Comparison of ENCODE assay signal across 34 cellular contexts in genomic region chr12:114659084-114659483, GRCh38. TPM values are rescaled to one million over a fixed set of nuclear protein-coding genes. Genes with fewer than 3 reads are reported as not detected.
"Had no signal": no experiment of that assay in that cellular context is flagged by ENCODE, and none has a peak within 500 bp of the region (broad histone marks: within the 10 kb centered on the region; RNA-seq: fewer than 3 reads in every experiment).

No MANE protein-coding gene starts in this region.

- H3K4me3 Mint-ChIP-seq: activated B cell treated with CpG ODN at 0.5 μM for 24 hours; activated CD8-positive, alpha-beta T cell treated with anti-CD3 and anti-CD28 coated beads for 36 hours; activated naive CD4-positive, alpha-beta T cell treated with anti-CD3 and anti-CD28 coated beads for 36 hours; activated naive CD4-positive, alpha-beta T cell treated with anti-CD3 and anti-CD28 coated beads, Interleukin-2, amount 50 U/mL, for 24 hours; activated naive CD8-positive, alpha-beta T cell treated with anti-CD3 and anti-CD28 coated beads for 36 hours; activated naive CD8-positive, alpha-beta T cell treated with anti-CD3 and anti-CD28 coated beads, Interleukin-2, amount 50 U/mL, for 24 hours; activated T-helper 1 cell treated with anti-CD3 and anti-CD28 coated beads, Interleukin-12 subunit alpha, Interleukin-12 subunit beta, Interleukin-2, Interleukin-4 antibody, amounts not matched to agents 30 ng/mL and 10 ng/mL and 1 ng/mL, durations not matched to agents 14 hours and 24 hours and 36 hours; brain; dendritic cell treated with granulocyte-macrophage colony-stimulating factor and Interleukin-4, amounts not matched to agents 40 ng/mL and 50 ng/mL, for 4 days; effector memory CD8-positive, alpha-beta T cell; T-helper 17 cell; T-helper 2 cell treated with Interferon-gamma antibody and Interleukin-4, amounts not matched to agents 5 μg/mL and 100 μg/mL, for 36 hours had no signal

- H3K9me3 ChIP-seq: ascending aorta, breast epithelium, colonic mucosa, esophagus squamous epithelium, gastroesophageal sphincter had no signal

- H3K27ac Mint-ChIP-seq: activated B cell treated with CpG ODN at 0.5 μM for 24 hours; activated CD8-positive, alpha-beta T cell treated with anti-CD3 and anti-CD28 coated beads for 36 hours; activated naive CD4-positive, alpha-beta T cell treated with anti-CD3 and anti-CD28 coated beads for 36 hours; activated naive CD4-positive, alpha-beta T cell treated with anti-CD3 and anti-CD28 coated beads, Interleukin-2, amount 50 U/mL, for 24 hours; activated naive CD8-positive, alpha-beta T cell treated with anti-CD3 and anti-CD28 coated beads for 36 hours; activated naive CD8-positive, alpha-beta T cell treated with anti-CD3 and anti-CD28 coated beads, Interleukin-2, amount 50 U/mL, for 24 hours; activated T-helper 1 cell treated with anti-CD3 and anti-CD28 coated beads, Interleukin-12 subunit alpha, Interleukin-12 subunit beta, Interleukin-2, Interleukin-4 antibody, amounts not matched to agents 30 ng/mL and 10 ng/mL and 1 ng/mL, durations not matched to agents 14 hours and 24 hours and 36 hours; activated T-helper 2 cell treated with anti-CD3 and anti-CD28 coated beads, Interferon-gamma antibody, Interleukin-2, Interleukin-4, amounts not matched to agents 10 μg/mL and 5 μg/mL and 100 μg/mL, durations not matched to agents 14 hours and 24 hours and 36 hours; brain; dendritic cell treated with granulocyte-macrophage colony-stimulating factor and Interleukin-4, amounts not matched to agents 40 ng/mL and 50 ng/mL, for 4 days; effector memory CD8-positive, alpha-beta T cell; T-helper 17 cell; T-helper 2 cell treated with Interferon-gamma antibody and Interleukin-4, amounts not matched to agents 5 μg/mL and 100 μg/mL, for 36 hours had no signal

- ATAC-seq: activated CD4-positive, CD25-positive, alpha-beta regulatory T cell treated with anti-CD3 and anti-CD28 coated beads, Interleukin-2, amount 50 U/mL, for 24 hours; activated CD8-positive, alpha-beta T cell treated with anti-CD3 and anti-CD28 coated beads for 36 hours; activated naive CD8-positive, alpha-beta T cell treated with anti-CD3 and anti-CD28 coated beads, Interleukin-2, amount 50 U/mL, for 24 hours; effector memory CD8-positive, alpha-beta T cell; gastroesophageal sphincter; T-helper 17 cell had no signal

- H3K4me1 Mint-ChIP-seq: activated B cell treated with CpG ODN at 0.5 μM for 24 hours; activated naive CD4-positive, alpha-beta T cell treated with anti-CD3 and anti-CD28 coated beads, Interleukin-2, amount 50 U/mL, for 24 hours; activated naive CD8-positive, alpha-beta T cell treated with anti-CD3 and anti-CD28 coated beads, Interleukin-2, amount 50 U/mL, for 24 hours; brain had no signal

- H3K4me1 ChIP-seq: ascending aorta, colonic mucosa had no signal

- H3K27ac ChIP-seq: ascending aorta, breast epithelium, cardiac muscle cell, colonic mucosa, dorsolateral prefrontal cortex, epithelial cell of prostate, esophagus squamous epithelium, gastroesophageal sphincter, WERI-Rb-1 had no signal

- DNase-seq: activated B cell treated with CpG ODN at 0.5 μM for 24 hours; activated CD4-positive, alpha-beta T cell treated with anti-CD3 and anti-CD28 coated beads for 48 hours; activated CD4-positive, alpha-beta T cell treated with anti-CD3 and anti-CD28 coated beads, Interleukin-2, amount 50 U/mL, for 1 hour; activated CD4-positive, alpha-beta T cell treated with anti-CD3 and anti-CD28 coated beads, Interleukin-2, amount 50 U/mL, for 48 hours; activated CD8-positive, alpha-beta memory T cell treated with anti-CD3 and anti-CD28 coated beads for 24 hours; activated CD8-positive, alpha-beta T cell treated with anti-CD3 and anti-CD28 coated beads for 36 hours; activated effector memory CD4-positive, alpha-beta T cell treated with anti-CD3 and anti-CD28 coated beads, Interleukin-2, amount 50 U/mL, for 16 hours; activated naive CD4-positive, alpha-beta T cell treated with anti-CD3 and anti-CD28 coated beads for 36 hours; activated naive CD8-positive, alpha-beta T cell treated with anti-CD3 and anti-CD28 coated beads for 36 hours; activated naive CD8-positive, alpha-beta T cell treated with anti-CD3 and anti-CD28 coated beads, Interleukin-2, amount 50 U/mL, for 24 hours; activated T-cell treated with anti-CD3 and anti-CD28 coated beads, Interleukin-2, amount 50 U/mL, for 48 hours; central memory CD4-positive, alpha-beta T cell; cerebellar nuclear complex; colonic mucosa; dorsolateral prefrontal cortex; effector memory CD8-positive, alpha-beta T cell; esophagus squamous epithelium; foreskin melanocyte; T-helper 1 cell; T-helper 17 cell; T1000; WERI-Rb-1 had no signal

- H3K4me3 ChIP-seq: ascending aorta, breast epithelium, cardiac muscle cell, colonic mucosa, dorsolateral prefrontal cortex, esophagus squamous epithelium, gastroesophageal sphincter had no signal

- H3K9me3 Mint-ChIP-seq: activated B cell treated with CpG ODN at 0.5 μM for 24 hours; activated CD8-positive, alpha-beta T cell treated with anti-CD3 and anti-CD28 coated beads for 36 hours; activated naive CD4-positive, alpha-beta T cell treated with anti-CD3 and anti-CD28 coated beads for 36 hours; activated naive CD4-positive, alpha-beta T cell treated with anti-CD3 and anti-CD28 coated beads, Interleukin-2, amount 50 U/mL, for 24 hours; activated naive CD8-positive, alpha-beta T cell treated with anti-CD3 and anti-CD28 coated beads for 36 hours; activated naive CD8-positive, alpha-beta T cell treated with anti-CD3 and anti-CD28 coated beads, Interleukin-2, amount 50 U/mL, for 24 hours; activated T-helper 1 cell treated with anti-CD3 and anti-CD28 coated beads, Interleukin-12 subunit alpha, Interleukin-12 subunit beta, Interleukin-2, Interleukin-4 antibody, amounts not matched to agents 30 ng/mL and 10 ng/mL and 1 ng/mL, durations not matched to agents 14 hours and 24 hours and 36 hours; activated T-helper 2 cell treated with anti-CD3 and anti-CD28 coated beads, Interferon-gamma antibody, Interleukin-2, Interleukin-4, amounts not matched to agents 10 μg/mL and 5 μg/mL and 100 μg/mL, durations not matched to agents 14 hours and 24 hours and 36 hours; dendritic cell treated with granulocyte-macrophage colony-stimulating factor and Interleukin-4, amounts not matched to agents 40 ng/mL and 50 ng/mL, for 4 days; effector memory CD8-positive, alpha-beta T cell; T-helper 2 cell treated with Interferon-gamma antibody and Interleukin-4, amounts not matched to agents 5 μg/mL and 100 μg/mL, for 36 hours had no signal

- H3K36me3 ChIP-seq: ascending aorta, breast epithelium, cardiac muscle cell, colonic mucosa, esophagus squamous epithelium, gastroesophageal sphincter, WERI-Rb-1 had no signal

- H3K36me3 Mint-ChIP-seq: activated naive CD4-positive, alpha-beta T cell treated with anti-CD3 and anti-CD28 coated beads, Interleukin-2, amount 50 U/mL, for 24 hours; activated naive CD8-positive, alpha-beta T cell treated with anti-CD3 and anti-CD28 coated beads for 36 hours; brain had no signal

- H3K27me3 ChIP-seq: ascending aorta, breast epithelium, colonic mucosa had no signal

RNA-seq across cellular contexts. Expression of gene TBX3, which starts 24.9 kb away (rescaled TPM):
- total RNA-seq: activated B cell treated with CpG ODN at 0.5 μM for 24 hours; activated CD8-positive, alpha-beta T cell treated with anti-CD3 and anti-CD28 coated beads for 36 hours; activated naive CD4-positive, alpha-beta T cell treated with anti-CD3 and anti-CD28 coated beads for 36 hours; activated naive CD8-positive, alpha-beta T cell treated with anti-CD3 and anti-CD28 coated beads for 36 hours; activated T-helper 1 cell treated with anti-CD3 and anti-CD28 coated beads, Interleukin-12 subunit alpha, Interleukin-12 subunit beta, Interleukin-2, Interleukin-4 antibody, amounts not matched to agents 30 ng/mL and 10 ng/mL and 1 ng/mL, durations not matched to agents 14 hours and 24 hours and 36 hours; activated T-helper 2 cell treated with anti-CD3 and anti-CD28 coated beads, Interferon-gamma antibody, Interleukin-2, Interleukin-4, amounts not matched to agents 10 μg/mL and 5 μg/mL and 100 μg/mL, durations not matched to agents 14 hours and 24 hours and 36 hours had no signal
